ENCODE assay signal across 17 cellular contexts in genomic region chr11:45906965-45907591, GRCh38. TPM values are rescaled to one million over a fixed set of nuclear protein-coding genes. Genes with fewer than 3 reads are reported as not detected.
DNase-seq lines count a peak whose midpoint lies in the region; ATAC-seq, FAIRE-seq and TF ChIP-seq lines count a peak whose summit lies in the region.
"Had no signal": no experiment of that assay in that cellular context is flagged by ENCODE, and none has a peak within 500 bp of the region (broad histone marks: within the 10 kb centered on the region; RNA-seq: fewer than 3 reads in every experiment).

Gene FREY1, minus strand, starts transcription at chr11:45907271. Its CDS starts 26 bp downstream, at chr11:45907245.

- no peak for ATAC-seq in HCT116
- no peak for ATAC-seq in left ventricle myocardium superior

- RAD21 ChIA-PET in HCT116 (lab: Charles Lee; ENCODE audit: low non-redundant PET in 1 of 2, low total read pairs in 2 of 2, uncharacterized antibody in 2 of 2, unreplicated experiment in 2 of 2): interaction anchor here in 1 of 2 experiments (0.6 kb wide), 1 partner anchor 10 kb away, joined by 5 read pairs; the partner anchor contains the start of gene PEX16

- no peaks in the 10 kb centered on the region for H3K27me3 ChIP-seq in HCT116 (ENCODE audit: insufficient read depth, low read length)
- no peaks in the 10 kb centered on the region for H3K27me3 ChIP-seq in bronchial epithelial cell (ENCODE audit: control insufficient read depth, insufficient read depth, low read length)
- H3K27me3 ChIP-seq in mesenchymal stem cell (ENCODE audit: control insufficient read depth in 1 of 2, insufficient read depth in 1 of 2, low read length in 2 of 2): no peaks in the 10 kb centered on the region
- H3K27me3 ChIP-seq: esophagus squamous epithelium had no signal

- peaks cover 3% of the 10 kb centered on the region for H3K36me3 Mint-ChIP-seq in activated T-helper 1 cell treated with anti-CD3 and anti-CD28 coated beads, Interleukin-12 subunit alpha, Interleukin-12 subunit beta, Interleukin-2, Interleukin-4 antibody, amounts not matched to agents 30 ng/mL and 10 ng/mL and 1 ng/mL, durations not matched to agents 14 hours and 24 hours and 36 hours (ENCODE audit: low read depth)
- H3K36me3 Mint-ChIP-seq: activated naive CD8-positive, alpha-beta T cell treated with anti-CD3 and anti-CD28 coated beads, Interleukin-2, amount 10 ng/mL, durations not matched to agents 7 days and 5 days had no signal

- no peak for TF ChIP-seq POLR2A in HCT116 (IDR thresholded peaks at IDR 0.05; ENCODE audit: borderline replicate concordance, extremely low read depth, insufficient read depth, insufficient read length)

- H3K4me1 Mint-ChIP-seq in activated T-helper 1 cell treated with anti-CD3 and anti-CD28 coated beads, Interleukin-12 subunit alpha, Interleukin-12 subunit beta, Interleukin-2, Interleukin-4 antibody, amounts not matched to agents 30 ng/mL and 10 ng/mL and 1 ng/mL, durations not matched to agents 14 hours and 24 hours and 36 hours (ENCODE audit: low read depth): no peaks in the 10 kb centered on the region

- H3K9me2 ChIP-seq in HCT116 (ENCODE audit: insufficient read depth): no peaks in the 10 kb centered on the region

- H3K4me3 ChIP-seq in HCT116 (replicated peaks in 1 of 2; ENCODE audit: low read depth in 1 of 2, low read length in 2 of 2): no peak within 1 kb of the TSS
- no peak within 1 kb of the TSS for H3K4me3 ChIP-seq in bronchial epithelial cell (ENCODE audit: low read depth, low read length)
- H3K4me3 ChIP-seq in mesenchymal stem cell (ENCODE audit: insufficient read depth in 1 of 2, low read depth in 1 of 2, low read length in 2 of 2): no peak within 1 kb of the TSS
- H3K4me3 ChIP-seq: esophagus squamous epithelium, left ventricle myocardium inferior had no signal

- DNase-seq in HCT116 (ENCODE audit: low read depth, low spot score): no peak
- DNase-seq in bronchial epithelial cell (ENCODE audit: low read depth): peak; percentile 14
- DNase-seq in mesenchymal stem cell: peak; percentile 21
- DNase-seq in activated gamma-delta T cell (lab: John Stamatoyannopoulos, UW): no peak
- no peak for DNase-seq in GM03348 (ENCODE audit: low spot score)
- no peak for DNase-seq in left ventricle myocardium superior
- no peak for DNase-seq in activated T-helper 1 cell treated with anti-CD3 and anti-CD28 coated beads, Interleukin-12 subunit alpha, Interleukin-12 subunit beta, Interleukin-2, Interleukin-4 antibody, amounts not matched to agents 30 ng/mL and 10 ng/mL and 1 ng/mL, durations not matched to agents 14 hours and 24 hours and 36 hours (ENCODE audit: low spot score)
- DNase-seq: activated CD8-positive, alpha-beta memory T cell treated with anti-CD3 and anti-CD28 coated beads, Interleukin-2, amount 50 U/mL, for 48 hours; activated naive CD8-positive, alpha-beta T cell treated with anti-CD3 and anti-CD28 coated beads, Interleukin-2, amount 10 ng/mL, durations not matched to agents 7 days and 5 days; Calu3; esophagus squamous epithelium; left ventricle myocardium inferior; naive B cell; NCI-H345; stimulated activated naive CD8-positive, alpha-beta T cell treated with anti-CD3 and anti-CD28 coated beads, Interleukin-15, amount 100 ng/mL, for 72 hours had no signal

- H3K27ac Mint-ChIP-seq in activated T-helper 1 cell treated with anti-CD3 and anti-CD28 coated beads, Interleukin-12 subunit alpha, Interleukin-12 subunit beta, Interleukin-2, Interleukin-4 antibody, amounts not matched to agents 30 ng/mL and 10 ng/mL and 1 ng/mL, durations not matched to agents 14 hours and 24 hours and 36 hours: no peak within 1 kb of the TSS
- H3K27ac Mint-ChIP-seq: stimulated activated naive CD8-positive, alpha-beta T cell treated with anti-CD3 and anti-CD28 coated beads, Interleukin-15, amount 100 ng/mL, for 72 hours had no signal

- H3K14ac ChIP-seq in mesenchymal stem cell (ENCODE audit: low read length in 2 of 2): no peak within 1 kb of the TSS

- no peak within 1 kb of the TSS for H2BK5ac ChIP-seq in mesenchymal stem cell (ENCODE audit: low read depth, low read length, poor library complexity, severe bottlenecking)

- H4K8ac ChIP-seq in mesenchymal stem cell (ENCODE audit: low read length): no peak within 1 kb of the TSS

- H3K23ac ChIP-seq in mesenchymal stem cell (ENCODE audit: low read length in 2 of 2): no peak within 1 kb of the TSS

- TF ChIP-seq CTCF in 22Rv1 (IDR thresholded peaks at IDR 0.05): no peak
- TF ChIP-seq CTCF in HCT116 (IDR thresholded peaks at IDR 0.05 in 2 of 3, conservative IDR thresholded peaks at IDR 0.05 in 1 of 3; ENCODE audit: borderline replicate concordance in 1 of 3, insufficient read depth in 1 of 3, low read depth in 2 of 3, low read length in 2 of 3): no peak
- TF ChIP-seq CTCF in bronchial epithelial cell (IDR thresholded peaks at IDR 0.05; ENCODE audit: insufficient read depth, low read length, severe bottlenecking): no peak

- 88% methylated on average over 18 of the region's 18 CpGs for WGBS in mesenchymal stem cell

- no peaks in the 10 kb centered on the region; a peak in 1 of 4 replicates for H3K36me3 ChIP-seq in HCT116 (ENCODE audit: control insufficient read depth in 1 of 2, insufficient read depth in 2 of 2, low read length in 2 of 2)
- H3K36me3 ChIP-seq in bronchial epithelial cell (ENCODE audit: control insufficient read depth, insufficient read depth, low read length): peaks cover 13% of the 10 kb centered on the region
- peaks cover 48 to 62% of the 10 kb centered on the region in 2 experiments for H3K36me3 ChIP-seq in mesenchymal stem cell (ENCODE audit: control insufficient read depth in 1 of 2, insufficient read depth in 2 of 2, low read depth in 1 of 2, low read length in 2 of 2)

- no peak within 1 kb of the TSS for H3K4ac ChIP-seq in mesenchymal stem cell (ENCODE audit: low read depth in 1 of 2, low read length in 2 of 2)

- H3K27ac ChIP-seq in 22Rv1 (peak within 1 kb of the TSS; percentile 46), HCT116 (ENCODE audit: low read depth, low read length) (no peak within 1 kb of the TSS), mesenchymal stem cell (ENCODE audit: low read length, poor library complexity, severe bottlenecking) (no peak within 1 kb of the TSS)
- H3K27ac ChIP-seq: esophagus squamous epithelium, left ventricle myocardium inferior had no signal

- H3K9ac ChIP-seq in HCT116 (ENCODE audit: low read length) (no peak within 1 kb of the TSS), mesenchymal stem cell (ENCODE audit: low read length) (no peak within 1 kb of the TSS)

- intact Hi-C loops in HCT116 (cut with micrococcal nuclease) (no loop called here), left ventricle myocardium superior (cut with micrococcal nuclease) (no loop called here)
- intact Hi-C loops in activated T-helper 1 cell treated with anti-CD3 and anti-CD28 coated beads, Interleukin-12 subunit alpha, Interleukin-12 subunit beta, Interleukin-2, Interleukin-4 antibody, amounts not matched to agents 30 ng/mL and 10 ng/mL and 1 ng/mL, durations not matched to agents 14 hours and 24 hours and 36 hours (cut with micrococcal nuclease): no loop called here

- H2BK15ac ChIP-seq in mesenchymal stem cell (ENCODE audit: low read depth, poor library complexity, severe bottlenecking): no peak within 1 kb of the TSS

- H2BK12ac ChIP-seq in mesenchymal stem cell (ENCODE audit: low read length in 2 of 2): no peak within 1 kb of the TSS

- no peak for TF ChIP-seq RAD21 in HCT116 (IDR thresholded peaks at IDR 0.05; ENCODE audit: low read depth)

- POLR2A ChIA-PET in HCT116 (lab: Charles Lee): no interaction called here

- H3K4me2 ChIP-seq in HCT116 (ENCODE audit: low read length) (no peak within 1 kb of the TSS), mesenchymal stem cell (ENCODE audit: low read length, poor library complexity, severe bottlenecking) (no peak within 1 kb of the TSS)

- H3K9me3 ChIP-seq in HCT116 (ENCODE audit: control insufficient read depth in 1 of 2, insufficient read depth in 1 of 2, low read depth in 1 of 2, low read length in 2 of 2) (no peaks in the 10 kb centered on the region), mesenchymal stem cell (ENCODE audit: control insufficient read depth, low read length) (no peaks in the 10 kb centered on the region)
- H3K9me3 ChIP-seq: esophagus squamous epithelium, left ventricle myocardium inferior had no signal

- H4K20me1 ChIP-seq in HCT116 (ENCODE audit: insufficient read depth): no peaks in the 10 kb centered on the region

- no peaks in the 10 kb centered on the region for H3K9me3 Mint-ChIP-seq in activated T-helper 1 cell treated with anti-CD3 and anti-CD28 coated beads, Interleukin-12 subunit alpha, Interleukin-12 subunit beta, Interleukin-2, Interleukin-4 antibody, amounts not matched to agents 30 ng/mL and 10 ng/mL and 1 ng/mL, durations not matched to agents 14 hours and 24 hours and 36 hours
- H3K9me3 Mint-ChIP-seq: activated naive CD8-positive, alpha-beta T cell treated with anti-CD3 and anti-CD28 coated beads, Interleukin-2, amount 10 ng/mL, durations not matched to agents 7 days and 5 days; naive B cell; stimulated activated naive CD8-positive, alpha-beta T cell treated with anti-CD3 and anti-CD28 coated beads, Interleukin-15, amount 100 ng/mL, for 72 hours had no signal

- BruUV-seq in HCT116 (replicated peaks; lab: Mats Ljungman, UMichigan): no TSS peak

- no peak within 1 kb of the TSS for H2AK5ac ChIP-seq in mesenchymal stem cell (ENCODE audit: low read length, severe bottlenecking)

- CTCF ChIA-PET in HCT116 (lab: Charles Lee): no interaction called here

- no peak within 1 kb of the TSS for H2AFZ ChIP-seq in HCT116 (ENCODE audit: low read depth, low read length, poor library complexity, severe bottlenecking)
- no peak within 1 kb of the TSS for H2AFZ ChIP-seq in mesenchymal stem cell (ENCODE audit: low read depth, low read length)

- no peak within 1 kb of the TSS for H4K91ac ChIP-seq in mesenchymal stem cell (ENCODE audit: low read length)

- H3K4me1 ChIP-seq in HCT116 (ENCODE audit: control insufficient read depth in 1 of 2, insufficient read depth in 2 of 2, low read length in 2 of 2) (no peaks in the 10 kb centered on the region), mesenchymal stem cell (ENCODE audit: control insufficient read depth, insufficient read depth, low read depth, low read length) (peaks cover 7% of the 10 kb centered on the region)

- no peaks in the 10 kb centered on the region for H3K27me3 Mint-ChIP-seq in activated T-helper 1 cell treated with anti-CD3 and anti-CD28 coated beads, Interleukin-12 subunit alpha, Interleukin-12 subunit beta, Interleukin-2, Interleukin-4 antibody, amounts not matched to agents 30 ng/mL and 10 ng/mL and 1 ng/mL, durations not matched to agents 14 hours and 24 hours and 36 hours (ENCODE audit: insufficient read depth)
- H3K27me3 Mint-ChIP-seq: activated naive CD8-positive, alpha-beta T cell treated with anti-CD3 and anti-CD28 coated beads, Interleukin-2, amount 10 ng/mL, durations not matched to agents 7 days and 5 days; naive B cell; stimulated activated naive CD8-positive, alpha-beta T cell treated with anti-CD3 and anti-CD28 coated beads, Interleukin-15, amount 100 ng/mL, for 72 hours had no signal

- no peak within 1 kb of the TSS for H3K4me3 Mint-ChIP-seq in activated T-helper 1 cell treated with anti-CD3 and anti-CD28 coated beads, Interleukin-12 subunit alpha, Interleukin-12 subunit beta, Interleukin-2, Interleukin-4 antibody, amounts not matched to agents 30 ng/mL and 10 ng/mL and 1 ng/mL, durations not matched to agents 14 hours and 24 hours and 36 hours
- H3K4me3 Mint-ChIP-seq: activated naive CD8-positive, alpha-beta T cell treated with anti-CD3 and anti-CD28 coated beads, Interleukin-2, amount 10 ng/mL, durations not matched to agents 7 days and 5 days; stimulated activated naive CD8-positive, alpha-beta T cell treated with anti-CD3 and anti-CD28 coated beads, Interleukin-15, amount 100 ng/mL, for 72 hours had no signal

- no peaks in the 10 kb centered on the region for H3K79me2 ChIP-seq in HCT116 (ENCODE audit: insufficient read depth, low read length)

- no peak within 1 kb of the TSS for H2BK120ac ChIP-seq in mesenchymal stem cell (ENCODE audit: low read depth, low read length)

- no peaks in the 10 kb centered on the region for H3K79me1 ChIP-seq in mesenchymal stem cell (replicated peaks; ENCODE audit: low read length, poor library complexity, severe bottlenecking)

- H3K18ac ChIP-seq in mesenchymal stem cell (ENCODE audit: low read depth in 1 of 2, low read length in 2 of 2): no peak within 1 kb of the TSS

- FAIRE-seq in bronchial epithelial cell (lab: Jason Lieb, UNC): peak; percentile 70
- FAIRE-seq: H54 had no signal

RNA-seq across cellular contexts. Expression of gene FREY1, which starts in this region (rescaled TPM):
- total RNA-seq in HCT116 (2021; ENCODE audit: unreplicated experiment) (0.96 TPM), bronchial epithelial cell (0.51 and 1.3 TPM in 2 replicates), left ventricle myocardium superior (0.52 TPM)
- polyA plus RNA-seq in HCT116 (2012): 0.07 and 0.17 TPM in 2 replicates
- polyA plus RNA-seq in mesenchymal stem cell (2013, experiment 1 of 2): 0.28 TPM
- 0.15 TPM for polyA plus RNA-seq in mesenchymal stem cell (2013, experiment 2 of 2)
- total RNA-seq in activated T-helper 1 cell treated with anti-CD3 and anti-CD28 coated beads, Interleukin-12 subunit alpha, Interleukin-12 subunit beta, Interleukin-2, Interleukin-4 antibody, amounts not matched to agents 30 ng/mL and 10 ng/mL and 1 ng/mL, durations not matched to agents 14 hours and 24 hours and 36 hours: 0.59 and 1.9 TPM in 2 replicates
- total RNA-seq: left ventricle myocardium inferior had no signal

Comparison
In these comparisons a context has a peak if more than half of its experiments do, and no peak if none do; other contexts are left out.
1. DNase-seq: peak in bronchial epithelial cell (single experiment) and mesenchymal stem cell (single experiment); none in HCT116 (single experiment), activated gamma-delta T cell (single experiment), GM03348 (single experiment), left ventricle myocardium superior (single experiment) and activated T-helper 1 cell treated with anti-CD3 and anti-CD28 coated beads, Interleukin-12 subunit alpha, Interleukin-12 subunit beta, Interleukin-2, Interleukin-4 antibody, amounts not matched to agents 30 ng/mL and 10 ng/mL and 1 ng/mL, durations not matched to agents 14 hours and 24 hours and 36 hours (single experiment).